Comparison of ENCODE assay signal across 8 cellular contexts in genomic region chr10:86520871-86521619, GRCh38. TPM values are rescaled to one million over a fixed set of nuclear protein-coding genes. Genes with fewer than 3 reads are reported as not detected.
A peak's percentile ranks its signal among the peaks of the same experiment; 100 is the strongest.
DNase-seq lines count a peak whose midpoint lies in the region; ATAC-seq and TF ChIP-seq lines count a peak whose summit lies in the region.

No MANE protein-coding gene starts in this region.

- peak overlapping the region; percentile 95 for H3K27ac ChIP-seq in WERI-Rb-1
- peak overlapping the region; percentile 13 for H3K27ac ChIP-seq in cingulate gyrus (ENCODE audit: low read depth, low read length)

- ATAC-seq in GM21390 (IDR thresholded peaks at IDR 0.05; ENCODE audit: unreplicated experiment) (peak; percentile 15), left lobe of liver (peak; percentile 59)

- DNase-seq in EH (ENCODE audit: low read depth): peak; percentile 74
- peak in 44 of 76 experiments; percentile 7 to 56 (median 26) for DNase-seq in HUDEP-2 (lab: John Stamatoyannopoulos, UW; ENCODE audit: unreplicated experiment in 76 of 76)
- peak; percentile 58 for DNase-seq in WERI-Rb-1
- DNase-seq in left lobe of liver (ENCODE audit: low spot score): peak; percentile 75
- peak; percentile 30 to 42 for DNase-seq in stimulated activated CD4-positive, alpha-beta T cell treated with anti-CD3 and anti-CD28 coated beads, Interleukin-4, amount 100 ng/mL, for 48 hours (ENCODE audit: low read depth in 2 of 2)
- DNase-seq in GDM1 (lab: John Stamatoyannopoulos, UW): no peak

- H3K36me3 ChIP-seq in WERI-Rb-1: peaks cover 44% of the 10 kb centered on the region

- no peaks in the 10 kb centered on the region for H3K27me3 ChIP-seq in WERI-Rb-1 (ENCODE audit: insufficient read depth, low read depth, severe bottlenecking)

- no peak for TF ChIP-seq CTCF in WERI-Rb-1 (IDR thresholded peaks at IDR 0.05; ENCODE audit: low read depth, low read length)

- H3K9me3 ChIP-seq in WERI-Rb-1 (ENCODE audit: severe bottlenecking): no peaks in the 10 kb centered on the region

- peak overlapping the region; percentile 98 for H3K4me3 ChIP-seq in WERI-Rb-1 (ENCODE audit: low read depth, low read length)

RNA-seq across cellular contexts. Expression of gene WAPL, which starts 0.5 kb away (rescaled TPM):
- 14.3 TPM for total RNA-seq in left lobe of liver
